ENCODE assay signal across 10 cellular contexts in the genomic region with DNA sequence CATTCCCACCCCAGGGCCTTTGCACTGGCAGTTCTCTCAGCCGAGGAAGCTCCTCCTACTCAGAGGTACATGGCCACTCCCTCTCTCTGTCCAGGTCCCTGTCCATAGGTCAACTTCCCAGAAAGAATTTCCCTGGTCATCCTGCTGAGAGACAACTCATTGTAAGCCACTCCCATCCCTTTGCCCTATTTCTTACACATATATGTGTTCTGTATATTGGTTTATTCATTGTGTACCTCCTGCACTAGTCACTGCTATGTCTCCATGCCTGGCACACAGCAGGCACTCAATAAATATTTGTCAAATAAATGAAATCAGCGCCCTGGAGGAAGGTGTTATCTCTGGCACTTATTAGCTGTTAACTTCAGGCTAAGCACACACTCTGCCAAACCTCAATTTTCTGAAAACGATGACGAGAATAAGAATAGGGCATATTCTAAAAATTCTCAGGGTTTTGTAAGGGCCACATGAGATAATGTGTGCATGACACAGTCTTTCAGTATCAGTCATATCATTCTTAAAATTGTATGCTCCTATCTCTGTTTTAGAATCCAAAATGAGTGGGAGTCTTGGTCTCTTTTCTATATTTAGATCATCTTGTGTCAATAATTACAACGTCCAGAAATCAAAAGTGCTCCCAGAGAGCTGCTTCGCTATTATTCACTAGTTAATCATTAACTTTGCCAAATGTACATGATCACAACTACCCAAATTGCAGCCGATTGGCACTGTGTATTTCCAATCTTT.
DNase-seq lines count a peak whose midpoint lies in the region; ATAC-seq and TF ChIP-seq lines count a peak whose summit lies in the region.
"Had no signal": no experiment of that assay in that cellular context is flagged by ENCODE, and none has a peak within 500 bp of the region (broad histone marks: within the 10 kb centered on the region; RNA-seq: fewer than 3 reads in every experiment).

No MANE protein-coding gene starts in this region.

- H3K36me3 Mint-ChIP-seq in activated T-helper 17 cell treated with anti-CD3 and anti-CD28 coated beads, Interleukin-2, amount 50 U/mL, for 72 hours (ENCODE audit: low read depth): no peaks in the 10 kb centered on the region

- WGBS in mammary epithelial cell (ENCODE audit: low coverage, missing lambda C conversion rate): 49% methylated on average over 7 of the region's 7 CpGs

- no peaks in the 10 kb centered on the region for H3K9me3 ChIP-seq in mammary epithelial cell (replicated peaks; ENCODE audit: insufficient read depth, low read length)

- H3K27me3 Mint-ChIP-seq in activated T-helper 17 cell treated with anti-CD3 and anti-CD28 coated beads, Interleukin-2, amount 50 U/mL, for 72 hours: peaks cover 8% of the 10 kb centered on the region

- no peaks in the 10 kb centered on the region for H3K27me3 ChIP-seq in mammary epithelial cell (ENCODE audit: insufficient read depth, low read length)

- TF ChIP-seq CTCF in mammary epithelial cell (conservative IDR thresholded peaks at IDR 0.05 in 1 of 2, IDR thresholded peaks at IDR 0.05 in 1 of 2; ENCODE audit: extremely low read depth in 1 of 2, insufficient read depth in 1 of 2, low read depth in 1 of 2, low read length in 2 of 2): no peak

- no peaks in the 10 kb centered on the region for H3K9me3 Mint-ChIP-seq in activated T-helper 17 cell treated with anti-CD3 and anti-CD28 coated beads, Interleukin-2, amount 50 U/mL, for 72 hours
- H3K9me3 Mint-ChIP-seq: CD8-positive, alpha-beta memory T cell had no signal

- no peak overlapping the region for H3K4me3 ChIP-seq in mammary epithelial cell (replicated peaks in 1 of 3; ENCODE audit: insufficient read depth in 1 of 3, low read depth in 2 of 3, low read length in 3 of 3)

- H3K9ac ChIP-seq in mammary epithelial cell (ENCODE audit: insufficient read depth, low read length): no peak overlapping the region

- CTCF ChIA-PET in mammary epithelial cell (lab: Charles Lee; ENCODE audit: low non-redundant PET): no interaction called here

- H3K4me1 ChIP-seq in mammary epithelial cell (ENCODE audit: insufficient read depth, low read length): no peaks in the 10 kb centered on the region

- in situ Hi-C loops in mammary epithelial cell (cut with MboI; ENCODE audit: low sequenced_read_pairs in 2 of 2): no loop called here

- DNase-seq in NK-92 treated with Interleukin-12 subunit alpha and Interleukin-12 subunit beta, amount 100 ng/mL, for 24 hours (lab: John Stamatoyannopoulos, UW): no peak
- no peak for DNase-seq in MV-4-11 (lab: John Stamatoyannopoulos, UW)
- DNase-seq in H4 (ENCODE audit: low spot score): no peak
- DNase-seq in mammary epithelial cell: no peak
- DNase-seq: CD8-positive, alpha-beta memory T cell; Right ventricle myocardium superior had no signal

- no peak overlapping the region for H3K4me2 ChIP-seq in mammary epithelial cell (ENCODE audit: insufficient read depth, low read depth, low read length)

- H3K27ac Mint-ChIP-seq in activated T-helper 17 cell treated with anti-CD3 and anti-CD28 coated beads, Interleukin-2, amount 50 U/mL, for 72 hours: no peak overlapping the region

- H3K36me3 ChIP-seq in mammary epithelial cell (ENCODE audit: insufficient read depth, low read length): no peaks in the 10 kb centered on the region

- H3K79me2 ChIP-seq in mammary epithelial cell (ENCODE audit: insufficient read depth, low read length): no peaks in the 10 kb centered on the region

- no peak overlapping the region for H2AFZ ChIP-seq in mammary epithelial cell (ENCODE audit: low read depth, low read length)

- dilution Hi-C loops in mammary epithelial cell (cut with HindIII; ENCODE audit: low sequenced_read_pairs): no loop called here

- no peak overlapping the region for H3K27ac ChIP-seq in mammary epithelial cell (ENCODE audit: insufficient read depth, low read depth, low read length)

- H3K4me3 Mint-ChIP-seq in activated T-helper 17 cell treated with anti-CD3 and anti-CD28 coated beads, Interleukin-2, amount 50 U/mL, for 72 hours: no peak overlapping the region
- H3K4me3 Mint-ChIP-seq: CD8-positive, alpha-beta memory T cell had no signal

- H4K20me1 ChIP-seq in mammary epithelial cell (ENCODE audit: insufficient read depth, low read length): no peaks in the 10 kb centered on the region

- intact Hi-C loops in mammary epithelial cell (cut with micrococcal nuclease): no loop called here

- no TSS peak for BruUV-seq in mammary epithelial cell (replicated peaks; lab: Mats Ljungman, UMichigan)

- peak; percentile 70 for ATAC-seq in GM18499 (IDR thresholded peaks at IDR 0.05; ENCODE audit: insufficient read depth, unreplicated experiment)
- peak; percentile 86 for ATAC-seq in GM21381 (IDR thresholded peaks at IDR 0.05; ENCODE audit: unreplicated experiment)
- peak; percentile 80 for ATAC-seq in HG03064 (IDR thresholded peaks at IDR 0.05; ENCODE audit: low read depth, unreplicated experiment)
- ATAC-seq in activated T-helper 17 cell treated with anti-CD3 and anti-CD28 coated beads, Interleukin-2, amount 50 U/mL, for 72 hours (replicated peaks): peak; percentile 72

- no peaks in the 10 kb centered on the region for H3K4me1 Mint-ChIP-seq in activated T-helper 17 cell treated with anti-CD3 and anti-CD28 coated beads, Interleukin-2, amount 50 U/mL, for 72 hours
- H3K4me1 Mint-ChIP-seq: CD8-positive, alpha-beta memory T cell had no signal
